27 cellular contexts compared by ENCODE assay signal in the genomic region with DNA sequence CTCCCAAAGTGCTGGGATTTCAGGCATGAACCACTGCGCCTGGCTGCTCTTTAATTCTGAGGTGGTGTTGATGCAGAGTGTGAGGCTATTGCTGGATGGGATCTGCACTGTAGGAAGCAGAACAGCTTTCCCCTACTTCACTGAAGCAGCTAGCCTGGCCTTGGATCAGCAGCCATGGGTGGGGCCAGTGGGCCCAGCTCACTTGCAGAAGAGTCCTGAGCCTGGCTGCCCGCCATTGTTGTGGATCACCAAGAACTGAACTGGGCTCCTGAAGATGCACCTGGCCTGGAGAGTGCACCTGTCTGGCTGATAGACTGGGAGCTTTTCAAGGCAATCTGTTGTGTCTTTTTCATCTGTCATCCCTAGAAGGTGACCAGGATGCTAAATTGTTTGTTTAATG.
"Had no signal": no experiment of that assay in that cellular context is flagged by ENCODE, and none has a peak within 500 bp of the region (broad histone marks: within the 10 kb centered on the region; RNA-seq: fewer than 3 reads in every experiment).

No MANE protein-coding gene starts in this region.

- ATAC-seq: natural killer cell; stimulated activated naive B cell treated with anti-CD40 and anti-IgM and Interleukin-4, amounts not matched to agents 10 μg/mL and 1 μg/mL and 100 μg/mL, for 72 hours; stimulated activated naive CD8-positive, alpha-beta T cell treated with anti-CD3 and anti-CD28 coated beads, Interleukin-15, Interleukin-2, amounts not matched to agents 100 U/mL and 50 U/mL, for 24 hours had no signal

- H3K27me3 ChIP-seq: neural progenitor cell, neutrophil, right atrium auricular region, right lobe of liver, stomach, testis, thyroid gland, transverse colon, upper lobe of left lung, vagina had no signal

- H3K27ac ChIP-seq: left ventricle myocardium inferior, neural progenitor cell, neutrophil, right atrium auricular region, right lobe of liver, skin epidermis, stomach, testis, thyroid gland, transverse colon, upper lobe of left lung, vagina had no signal

- H3K9me3 Mint-ChIP-seq: mesothelial cell of epicardium; naive B cell; natural killer cell; nephron progenitor cell; stimulated activated naive B cell treated with anti-CD40 and anti-IgM and Interleukin-4, amounts not matched to agents 10 μg/mL and 1 μg/mL and 100 μg/mL, for 72 hours had no signal

- H3K9ac ChIP-seq: neural progenitor cell had no signal

- DNase-seq: islet precursor cell; left ventricle myocardium inferior; mesendoderm; naive B cell; natural killer cell; nephron progenitor cell; occipital lobe; right lobe of liver; stimulated activated CD4-positive, alpha-beta T cell treated with anti-CD3 and anti-CD28 coated beads, Interleukin-12 subunit alpha, Interleukin-12 subunit beta, amount 100 ng/mL, for 4 hours; stimulated activated CD4-positive, alpha-beta T cell treated with anti-CD3 and anti-CD28 coated beads, Interleukin-15, amount 100 ng/mL, for 24 hours; stimulated activated CD4-positive, alpha-beta T cell treated with anti-CD3 and anti-CD28 coated beads, Interleukin-2, amount 100 ng/mL, for 24 hours; stimulated activated CD4-positive, alpha-beta T cell treated with anti-CD3 and anti-CD28 coated beads, Interleukin-4, amount 100 ng/mL, for 1 hour; stimulated activated naive B cell treated with anti-CD40 and anti-IgM and Interleukin-4, amounts not matched to agents 10 μg/mL and 1 μg/mL and 100 μg/mL, for 72 hours; stimulated activated naive CD8-positive, alpha-beta T cell treated with anti-CD3 and anti-CD28 coated beads, Interleukin-15, Interleukin-2, amounts not matched to agents 100 U/mL and 50 U/mL, for 24 hours; stomach; testis; thyroid gland; transverse colon had no signal

- H3K27me3 Mint-ChIP-seq: naive B cell; progenitor cell of endocrine pancreas; stimulated activated naive B cell treated with anti-CD40 and anti-IgM and Interleukin-4, amounts not matched to agents 10 μg/mL and 1 μg/mL and 100 μg/mL, for 72 hours had no signal

- H3K4me1 ChIP-seq: testis had no signal

- H3K36me3 Mint-ChIP-seq: mesothelial cell of epicardium, natural killer cell had no signal

- H3K27ac Mint-ChIP-seq: mesothelial cell of epicardium; natural killer cell; nephron progenitor cell; neural progenitor cell; progenitor cell of endocrine pancreas; stimulated activated naive B cell treated with anti-CD40 and anti-IgM and Interleukin-4, amounts not matched to agents 10 μg/mL and 1 μg/mL and 100 μg/mL, for 72 hours had no signal

- H3K9me3 ChIP-seq: left ventricle myocardium inferior, neutrophil, right atrium auricular region, right lobe of liver, stomach, testis, thyroid gland, transverse colon, upper lobe of left lung, vagina had no signal

- H3K4me1 Mint-ChIP-seq: mesothelial cell of epicardium, nephron progenitor cell had no signal

- H3K4me3 ChIP-seq: left ventricle myocardium inferior, lung, neural progenitor cell, right atrium auricular region, right lobe of liver, skin epidermis, stomach, testis, thyroid gland, transverse colon, upper lobe of left lung, vagina had no signal

- H3K36me3 ChIP-seq: left ventricle myocardium inferior, neural progenitor cell, neutrophil, right atrium auricular region, right lobe of liver, stomach, thyroid gland, transverse colon, upper lobe of left lung, vagina had no signal

- H3K4me3 Mint-ChIP-seq: mesothelial cell of epicardium; naive B cell; natural killer cell; nephron progenitor cell; neural progenitor cell; stimulated activated naive B cell treated with anti-CD40 and anti-IgM and Interleukin-4, amounts not matched to agents 10 μg/mL and 1 μg/mL and 100 μg/mL, for 72 hours had no signal
